ENCODE assay signal across 8 cellular contexts in the genomic region with DNA sequence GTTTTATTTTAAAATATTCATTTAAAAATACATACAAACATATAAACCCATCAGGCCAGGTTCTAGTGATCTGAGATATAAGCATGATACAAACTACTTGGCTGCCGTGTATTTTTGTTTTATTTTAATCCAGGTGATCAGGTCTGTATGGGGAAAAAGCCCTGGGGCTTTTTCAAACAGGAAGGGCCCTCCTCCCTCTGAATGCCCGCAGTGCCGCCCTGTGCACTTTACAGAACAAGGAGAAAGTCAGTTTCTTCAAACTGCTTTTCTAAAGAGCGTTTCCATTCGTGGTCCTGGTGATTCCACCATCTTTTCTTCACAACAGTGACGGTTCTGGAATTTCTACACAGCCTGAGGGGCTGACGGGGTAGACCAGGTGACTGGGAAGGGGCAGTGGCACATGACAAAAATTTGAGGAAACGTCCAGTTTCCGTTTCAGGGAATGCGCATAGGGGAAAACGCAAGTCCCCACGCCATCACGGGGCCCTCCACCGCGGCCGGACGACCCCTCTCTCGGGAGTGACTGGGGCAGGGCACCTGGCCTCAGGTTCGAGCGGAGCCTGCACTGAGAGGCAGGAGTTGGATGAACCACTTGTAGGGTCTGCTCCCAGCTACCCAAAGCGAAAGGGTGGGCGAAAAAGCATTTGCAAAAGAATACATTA. TPM values are rescaled to one million over a fixed set of nuclear protein-coding genes. Genes with fewer than 3 reads are reported as not detected.
A peak's percentile ranks its signal among the peaks of the same experiment; 100 is the strongest.
DNase-seq lines count a peak whose midpoint lies in the region; ATAC-seq and TF ChIP-seq lines count a peak whose summit lies in the region.

No MANE protein-coding gene starts in this region.

- H3K4me1 ChIP-seq in A673 (ENCODE audit: insufficient read depth, low read length, poor library complexity, severe bottlenecking) (peaks cover 24% of the 10 kb centered on the region), suprapubic skin (peaks cover 39% of the 10 kb centered on the region)

- H3K9me3 ChIP-seq in A673 (ENCODE audit: low read depth, low read length, poor library complexity, severe bottlenecking): no peaks in the 10 kb centered on the region
- H3K9me3 ChIP-seq in suprapubic skin: no peaks in the 10 kb centered on the region

- H3K4me3 ChIP-seq in A673 (ENCODE audit: low read depth, low read length, poor library complexity, severe bottlenecking): peak overlapping the region; percentile 62
- H3K4me3 ChIP-seq in brain microvascular endothelial cell (ENCODE audit: low read depth, low read length): peak overlapping the region; percentile 78
- H3K4me3 ChIP-seq in suprapubic skin: peak overlapping the region; percentile 97

- no peak for TF ChIP-seq CTCF in A673 (conservative IDR thresholded peaks at IDR 0.05; ENCODE audit: low read depth, low read length)
- TF ChIP-seq CTCF in brain microvascular endothelial cell (IDR thresholded peaks at IDR 0.05; ENCODE audit: low read depth, low read length, missing control alignments): no peak
- TF ChIP-seq CTCF in suprapubic skin (IDR thresholded peaks at IDR 0.05): no peak

- in situ Hi-C loops in brain microvascular endothelial cell (cut with HindIII; ENCODE audit: low pct_ligation_motif_present, low sequenced_read_pairs): no loop called here

- H3K27me3 ChIP-seq in A673 (replicated peaks; ENCODE audit: insufficient read depth, low read depth, low read length, poor library complexity) (no peaks in the 10 kb centered on the region), brain microvascular endothelial cell (replicated peaks) (no peaks in the 10 kb centered on the region), suprapubic skin (peaks cover 5% of the 10 kb centered on the region)

- WGBS in suprapubic skin: 15% methylated on average over 22 of the region's 22 CpGs

- POLR2A ChIA-PET in A673 (lab: Charles Lee; ENCODE audit: low non-redundant PET): no interaction called here

- DNase-seq in A673 (ENCODE audit: low spot score) (no peak), HuH-7 (ENCODE audit: low spot score) (peak; percentile 37), brain microvascular endothelial cell (no peak), left kidney (ENCODE audit: low read depth, low spot score) (peak; percentile 82), suprapubic skin (ENCODE audit: low spot score in 2 of 2) (no peak)
- DNase-seq in activated effector memory CD4-positive, alpha-beta T cell treated with anti-CD3 and anti-CD28 coated beads, Interleukin-2, amount 50 U/mL, for 16 hours: no peak

- no peak for TF ChIP-seq EP300 in suprapubic skin (IDR thresholded peaks at IDR 0.05)

- CTCF ChIA-PET in A673 (lab: Charles Lee): no interaction called here

- H3K27ac ChIP-seq in A673 (ENCODE audit: low read depth, low read length, poor library complexity, severe bottlenecking) (no peak overlapping the region), brain microvascular endothelial cell (no peak overlapping the region), suprapubic skin (peak overlapping the region; percentile 96)

- no peaks in the 10 kb centered on the region for H3K36me3 ChIP-seq in A673 (ENCODE audit: insufficient read depth, low read length, poor library complexity, severe bottlenecking)
- H3K36me3 ChIP-seq in brain microvascular endothelial cell (replicated peaks): no peaks in the 10 kb centered on the region
- no peaks in the 10 kb centered on the region for H3K36me3 ChIP-seq in suprapubic skin

- intact Hi-C loops in A673 (cut with micrococcal nuclease; ENCODE audit: unreplicated experiment): loop anchor here (5.0 kb wide), 1 partner anchor 248 kb away; no protein-coding TSS in a partner anchor

- no peak for ATAC-seq in GM18870 (IDR thresholded peaks at IDR 0.05; ENCODE audit: unreplicated experiment)
- ATAC-seq in GM21576 (IDR thresholded peaks at IDR 0.05; ENCODE audit: unreplicated experiment): no peak

- no peak for TF ChIP-seq POLR2A in suprapubic skin (IDR thresholded peaks at IDR 0.05)

- BruUV-seq in A673 (replicated peaks; lab: Mats Ljungman, UMichigan): TSS peak; percentile 82

RNA-seq across cellular contexts. Expression of gene SPTBN1, which starts 1.1 kb away (rescaled TPM):
- total RNA-seq in A673 (2021) (145 and 146 TPM in 2 replicates), suprapubic skin (100 to 1,000 TPM; 173 to 250 (median 203) TPM)

Comparison
In these comparisons a context has a peak if more than half of its experiments do, and no peak if none do; other contexts are left out.
1. DNase-seq: peak in HuH-7 (single experiment) and left kidney (single experiment); none in A673 (single experiment), brain microvascular endothelial cell (single experiment), suprapubic skin (0 of 2) and activated effector memory CD4-positive, alpha-beta T cell treated with anti-CD3 and anti-CD28 coated beads, Interleukin-2, amount 50 U/mL, for 16 hours (single experiment).
2. Peak in every context shown above with its lines, with median percentiles within 50 percentile points of each other: H3K4me3 ChIP-seq.